8 cellular contexts compared by ENCODE assay signal in genomic region chr16:20675488-20676267, GRCh38. TPM values are rescaled to one million over a fixed set of nuclear protein-coding genes. Genes with fewer than 3 reads are reported as not detected.
DNase-seq lines count a peak whose midpoint lies in the region; ATAC-seq and TF ChIP-seq lines count a peak whose summit lies in the region.

No MANE protein-coding gene starts in this region.

- no peak for TF ChIP-seq POLR2A in suprapubic skin (IDR thresholded peaks at IDR 0.05)

- peaks cover 6% of the 10 kb centered on the region for H3K36me3 Mint-ChIP-seq in Caco-2 (ENCODE audit: insufficient read depth, unreplicated experiment)

- peaks cover 40% of the 10 kb centered on the region for H3K4me1 Mint-ChIP-seq in Caco-2 (ENCODE audit: low read depth, unreplicated experiment)

- H3K27ac ChIP-seq in HEK293 (ENCODE audit: extremely low read depth, low read depth, low read length) (no peak overlapping the region), OCI-LY3 (ENCODE audit: low read length) (peak overlapping the region; percentile 81), colonic mucosa (peak overlapping the region; percentile 86), suprapubic skin (peak overlapping the region; percentile 81)

- intact Hi-C loops in Caco-2 (cut with micrococcal nuclease; ENCODE audit: unreplicated experiment) (no loop called here), colonic mucosa (cut with DNase I) (no loop called here)

- TF ChIP-seq EP300 in suprapubic skin (IDR thresholded peaks at IDR 0.05): no peak

- H3K27me3 ChIP-seq in Caco-2 (replicated peaks; ENCODE audit: control insufficient read depth, insufficient read depth, low read length) (no peaks in the 10 kb centered on the region), OCI-LY3 (ENCODE audit: low read depth, low read length) (no peaks in the 10 kb centered on the region), colonic mucosa (no peaks in the 10 kb centered on the region), suprapubic skin (no peaks in the 10 kb centered on the region)

- peak overlapping the region; percentile 94 for H3K9ac ChIP-seq in OCI-LY3 (ENCODE audit: low read length)
- peak overlapping the region; percentile 46 to 56 for H3K9ac ChIP-seq in colonic mucosa (ENCODE audit: low read depth in 2 of 2, low read length in 2 of 2)

- WGBS in suprapubic skin: 4% methylated on average over 6 of the region's 6 CpGs

- POLR2A ChIA-PET in Caco-2 (lab: Charles Lee): no interaction called here
- POLR2A ChIA-PET in HEK293 (lab: Yijun Ruan, JAX): no interaction called here

- CTCF ChIA-PET in Caco-2 (lab: Charles Lee) (no interaction called here), HEK293 (lab: Yijun Ruan, JAX) (interaction anchor here (0.6 to 0.8 kb wide), 2 partner anchors 16 to 141 kb away, joined by 3 to 4 read pairs; no protein-coding TSS in a partner anchor)

- peak overlapping the region; percentile 67 for H3K4me3 Mint-ChIP-seq in Caco-2 (ENCODE audit: unreplicated experiment)

- H3K9me3 ChIP-seq in Caco-2 (no peaks in the 10 kb centered on the region), HEK293 (ENCODE audit: control insufficient read depth, insufficient read depth, low read depth, low read length) (no peaks in the 10 kb centered on the region), OCI-LY3 (ENCODE audit: insufficient read depth, low read length) (no peaks in the 10 kb centered on the region), colonic mucosa (no peaks in the 10 kb centered on the region), suprapubic skin (no peaks in the 10 kb centered on the region)

- peaks cover 9% of the 10 kb centered on the region; the same call in 1 of the 2 replicates for H4K20me1 ChIP-seq in OCI-LY3 (ENCODE audit: insufficient read depth, low read length)

- BruUV-seq in Caco-2 (replicated peaks; lab: Mats Ljungman, UMichigan): TSS peak; percentile 77

- peak overlapping the region; percentile 2; the same call in 1 of the 2 replicates for H3K4me3 ChIP-seq in Caco-2 (ENCODE audit: low read depth, low read length)
- H3K4me3 ChIP-seq in HEK293 (ENCODE audit: low read depth, low read length): peak overlapping the region; percentile 7
- peak overlapping the region; percentile 89 for H3K4me3 ChIP-seq in OCI-LY3 (ENCODE audit: low read length)
- peak overlapping the region; percentile 35 for H3K4me3 ChIP-seq in colonic mucosa
- H3K4me3 ChIP-seq in suprapubic skin: peak overlapping the region; percentile 46

- H3K4me2 ChIP-seq in OCI-LY3 (ENCODE audit: low read length): peak overlapping the region; percentile 86

- H3K9me3 Mint-ChIP-seq in Caco-2 (ENCODE audit: unreplicated experiment): no peaks in the 10 kb centered on the region

- ATAC-seq in HG03457 (IDR thresholded peaks at IDR 0.05; ENCODE audit: unreplicated experiment): no peak

- H3K27ac Mint-ChIP-seq in Caco-2 (ENCODE audit: unreplicated experiment): peak overlapping the region; percentile 89

- TF ChIP-seq CTCF in Caco-2 (IDR thresholded peaks at IDR 0.05; ENCODE audit: insufficient read depth in 1 of 2, low read depth in 1 of 2, low read length in 1 of 2, severe bottlenecking in 1 of 2, unreplicated experiment in 1 of 2) (no peak), HEK293 (tag by site-specific recombination; IDR thresholded peaks at IDR 0.05) (no peak), OCI-LY3 (IDR thresholded peaks at IDR 0.05; ENCODE audit: low read depth, low read length) (no peak), colonic mucosa (IDR thresholded peaks at IDR 0.05) (no peak), suprapubic skin (IDR thresholded peaks at IDR 0.05) (no peak)

- H3K27me3 Mint-ChIP-seq in Caco-2 (ENCODE audit: insufficient read depth, unreplicated experiment): no peaks in the 10 kb centered on the region

- DNase-seq in Caco-2 (peak; percentile 79 to 82), colonic mucosa (peak; percentile 86), medulla oblongata (ENCODE audit: extremely low spot score) (peak; percentile 4), suprapubic skin (ENCODE audit: low spot score in 2 of 2) (no peak), dedifferentiated amniotic fluid mesenchymal stem cell (ENCODE audit: extremely low spot score) (no peak)

- H3K36me3 ChIP-seq in Caco-2 (ENCODE audit: control insufficient read depth, insufficient read depth, low read length) (no peaks in the 10 kb centered on the region), HEK293 (ENCODE audit: control insufficient read depth in 2 of 2, insufficient read depth in 1 of 2, low read length in 2 of 2) (no peaks in the 10 kb centered on the region), OCI-LY3 (replicated peaks; ENCODE audit: low read depth, low read length) (peaks cover 7% of the 10 kb centered on the region), colonic mucosa (no peaks in the 10 kb centered on the region), suprapubic skin (no peaks in the 10 kb centered on the region)

- peak overlapping the region; percentile 27; the same call in 1 of the 2 replicates for H2AFZ ChIP-seq in OCI-LY3 (ENCODE audit: low read depth, low read length)

- H3K4me1 ChIP-seq in Caco-2 (peaks cover 44% of the 10 kb centered on the region), HEK293 (ENCODE audit: control insufficient read depth, insufficient read depth, low read length) (no peaks in the 10 kb centered on the region), OCI-LY3 (ENCODE audit: low read length) (peaks cover 34% of the 10 kb centered on the region), colonic mucosa (peaks cover 11% of the 10 kb centered on the region), suprapubic skin (peaks cover 25% of the 10 kb centered on the region)

- H3K79me2 ChIP-seq in OCI-LY3 (ENCODE audit: low read length): peaks cover 52% of the 10 kb centered on the region

TF ChIP-seq in HEK293, 187 proteins besides CTCF, POLR2A, EP300 and RAD21:
- 0 out of 2 replicates have a peak, but pooled peaks have one; percentile 67 for TF ChIP-seq PRDM1 (tag by site-specific recombination; IDR thresholded peaks at IDR 0.05)
- TF ChIP-seq KLF1 (tag by site-specific recombination; IDR thresholded peaks at IDR 0.05): no peak
- TF ChIP-seq, protein P1, sequence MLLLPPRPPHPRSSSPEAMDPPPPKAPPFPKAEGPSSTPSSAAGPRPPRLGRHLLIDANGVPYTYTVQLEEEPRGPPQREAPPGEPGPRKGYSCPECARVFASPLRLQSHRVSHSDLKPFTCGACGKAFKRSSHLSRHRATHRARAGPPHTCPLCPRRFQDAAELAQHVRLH (tag by site-specific recombination; IDR thresholded peaks at IDR 0.05): no peak

RNA-seq across cellular contexts. Expression of gene ACSM1, which starts 21.8 kb away (rescaled TPM):
- total RNA-seq in Caco-2 (2022) (not detected in 2 replicates), colonic mucosa (under 1 TPM; 0.57 to 0.72 TPM), suprapubic skin (1 to 10 TPM in 2 of 4 donors, under 1 TPM in 2; 0.52 to 2.8 (median 1.1) TPM)

Comparison
In these comparisons a context has a peak if more than half of its experiments do, and no peak if none do; other contexts are left out.
1. DNase-seq: peak in Caco-2 (2 of 2), colonic mucosa (single experiment) and medulla oblongata (single experiment); none in suprapubic skin (0 of 2) and dedifferentiated amniotic fluid mesenchymal stem cell (single experiment).
2. H3K4me3 ChIP-seq: peak in every context shown above with its lines; median percentile 89 in OCI-LY3; 46 in suprapubic skin; 35 in colonic mucosa; 7 in HEK293; 2 in Caco-2.